In genomic region chrX:143462696-143463095, GRCh38 we compare ENCODE assay signal across 7 cellular contexts. TPM values are rescaled to one million over a fixed set of nuclear protein-coding genes. Genes with fewer than 3 reads are reported as not detected.
"Had no signal": no experiment of that assay in that cellular context is flagged by ENCODE, and none has a peak within 500 bp of the region (broad histone marks: within the 10 kb centered on the region; RNA-seq: fewer than 3 reads in every experiment).

No MANE protein-coding gene starts in this region.

- H2AFZ ChIP-seq: GM23338 had no signal

- H3K4me3 ChIP-seq: GM23338 had no signal

- ATAC-seq: GM23338, HepG2 had no signal

- DNase-seq: H9, HCEC 1CT had no signal

- H3K4me2 ChIP-seq: GM23338 had no signal

- H3K27ac ChIP-seq: HL-60 had no signal

RNA-seq across cellular contexts. Expression of gene SPANXN3, which starts 54.6 kb away (rescaled TPM):
- total RNA-seq: GM23338, H1, H9, HepG2 had no signal
- polyA plus RNA-seq: GM23338, H1, HepG2, IgD-negative memory B cell had no signal
